Comparison of ENCODE assay signal across 8 cellular contexts in genomic region chr3:12891985-12892839, GRCh38. TPM values are rescaled to one million over a fixed set of nuclear protein-coding genes. Genes with fewer than 3 reads are reported as not detected.
DNase-seq lines count a peak whose midpoint lies in the region; ATAC-seq, FAIRE-seq and TF ChIP-seq lines count a peak whose summit lies in the region.

No MANE protein-coding gene starts in this region.

- H3K4me1 ChIP-seq in PC-3 (ENCODE audit: insufficient read depth, low read length) (peaks cover 26% of the 10 kb centered on the region), osteoblast (ENCODE audit: insufficient read depth, low read length) (peaks cover 5% of the 10 kb centered on the region)

- peak; percentile 22 for DNase-seq in COR-L47 (lab: John Stamatoyannopoulos, UW)
- peak; percentile 78 for DNase-seq in PC-3
- DNase-seq in activated naive CD4-positive, alpha-beta T cell treated with anti-CD3 and anti-CD28 coated beads, Interleukin-2, amount 50 U/mL, for 16 hours: peak; percentile 37
- DNase-seq in frontal cortex (ENCODE audit: low spot score in 2 of 2): peak; percentile 63 to 67
- peak; percentile 97 for DNase-seq in osteoblast (ENCODE audit: insufficient read length, low spot score, missing footprints)

- H3K79me2 ChIP-seq in PC-3 (ENCODE audit: low read length): no peaks in the 10 kb centered on the region
- H3K79me2 ChIP-seq in osteoblast (ENCODE audit: insufficient read depth, low read length): no peaks in the 10 kb centered on the region

- no peak overlapping the region for H3K27ac ChIP-seq in PC-3 (ENCODE audit: low read length)
- H3K27ac ChIP-seq in osteoblast (ENCODE audit: low read depth, low read length): no peak overlapping the region

- no peaks in the 10 kb centered on the region for H3F3A ChIP-seq in PC-3 (ENCODE audit: low read length, unreplicated experiment)

- ATAC-seq in PC-3 (peak; percentile 55), GM21717 (IDR thresholded peaks at IDR 0.05; ENCODE audit: unreplicated experiment) (no peak), HG03439 (IDR thresholded peaks at IDR 0.05; ENCODE audit: unreplicated experiment) (no peak)

- no peaks in the 10 kb centered on the region for H4K20me1 ChIP-seq in PC-3 (ENCODE audit: low read length)
- no peaks in the 10 kb centered on the region for H4K20me1 ChIP-seq in osteoblast (ENCODE audit: insufficient read depth, low read length)

- TF ChIP-seq RAD21 in Ishikawa (IDR thresholded peaks at IDR 0.05; ENCODE audit: low read depth): peak; percentile 99

- no peak for FAIRE-seq in frontal cortex (lab: Jason Lieb, UNC)

- H3K36me3 ChIP-seq in PC-3 (ENCODE audit: low read depth, low read length): no peaks in the 10 kb centered on the region
- H3K36me3 ChIP-seq in osteoblast (ENCODE audit: insufficient read depth, low read length): peaks cover 3% of the 10 kb centered on the region

- no peaks in the 10 kb centered on the region for H3K9me3 ChIP-seq in PC-3 (ENCODE audit: low read length)
- H3K9me3 ChIP-seq in osteoblast (ENCODE audit: low read depth, low read length): no peaks in the 10 kb centered on the region

- no peaks in the 10 kb centered on the region for H3K9me2 ChIP-seq in PC-3 (replicated peaks; ENCODE audit: low read length)

- no peak overlapping the region for H3K9ac ChIP-seq in PC-3 (ENCODE audit: low read length)

- TF ChIP-seq EP300 in Ishikawa (IDR thresholded peaks at IDR 0.05; ENCODE audit: borderline replicate concordance): no peak

- POLR2A ChIA-PET in PC-3 (lab: Charles Lee; ENCODE audit: unreplicated experiment): no interaction called here

- intact Hi-C loops in PC-3 (cut with micrococcal nuclease): loop anchor here (1.0 to 10.0 kb wide), 9 partner anchors 24 to 407 kb away; partner anchors contain the start of genes MKRN2 and TSEN2

- TF ChIP-seq CTCF in PC-3 (conservative IDR thresholded peaks at IDR 0.05; ENCODE audit: low read depth, low read length) (peak; percentile 95), osteoblast (IDR thresholded peaks at IDR 0.05; ENCODE audit: extremely low read depth, low read depth, low read length) (peak; percentile 95)

- CTCF ChIA-PET in PC-3 (lab: Charles Lee): interaction anchor here (0.6 to 2.6 kb wide), 4 partner anchors 24 to 355 kb away, joined by 3 to 11 read pairs (median 6); no protein-coding TSS in a partner anchor

- no peaks in the 10 kb centered on the region for H3K27me3 ChIP-seq in PC-3 (ENCODE audit: low read length)
- peaks cover 44% of the 10 kb centered on the region for H3K27me3 ChIP-seq in osteoblast (ENCODE audit: insufficient read depth, low read length)

- H3K4me2 ChIP-seq in PC-3 (ENCODE audit: low read length) (peak overlapping the region; percentile 83), osteoblast (ENCODE audit: insufficient read depth, low read length) (peak overlapping the region; percentile 93)

- no TSS peak for BruUV-seq in PC-3 (replicated peaks; lab: Mats Ljungman, UMichigan)

- H2AFZ ChIP-seq in PC-3 (ENCODE audit: low read length) (peak overlapping the region; percentile 78), osteoblast (ENCODE audit: low read length) (peak overlapping the region; percentile 85)

- H3K4me3 ChIP-seq in PC-3 (ENCODE audit: low read length): peak overlapping the region; percentile 50
- H3K4me3 ChIP-seq in osteoblast (ENCODE audit: insufficient read depth, low read length): peak overlapping the region; percentile 65

TF ChIP-seq in Ishikawa, 13 proteins besides CTCF, POLR2A, EP300 and RAD21:
- TF ChIP-seq TAF1 (IDR thresholded peaks at IDR 0.05; ENCODE audit: low read depth) (no peak), EGR1 (IDR thresholded peaks at IDR 0.05) (peak; percentile 98)
TF ChIP-seq in Ishikawa: peak in this region for 1.

RNA-seq across cellular contexts. Expression of gene RPL32, which starts 50.8 kb away (rescaled TPM):
- total RNA-seq in PC-3 (2014; rRNA removed) (2,037 and 2,663 TPM in 2 replicates), frontal cortex (967 TPM), osteoblast (524 and 1,095 TPM in 2 replicates)

Comparison
In these comparisons a context has a peak if more than half of its experiments do, and no peak if none do; other contexts are left out.
1. DNase-seq: peak in every context shown above with its lines; median percentile 97 in osteoblast; 78 in PC-3; 65 in frontal cortex; 37 in activated naive CD4-positive, alpha-beta T cell treated with anti-CD3 and anti-CD28 coated beads, Interleukin-2, amount 50 U/mL, for 16 hours; 22 in COR-L47.